8 cellular contexts compared by ENCODE assay signal in the genomic region with DNA sequence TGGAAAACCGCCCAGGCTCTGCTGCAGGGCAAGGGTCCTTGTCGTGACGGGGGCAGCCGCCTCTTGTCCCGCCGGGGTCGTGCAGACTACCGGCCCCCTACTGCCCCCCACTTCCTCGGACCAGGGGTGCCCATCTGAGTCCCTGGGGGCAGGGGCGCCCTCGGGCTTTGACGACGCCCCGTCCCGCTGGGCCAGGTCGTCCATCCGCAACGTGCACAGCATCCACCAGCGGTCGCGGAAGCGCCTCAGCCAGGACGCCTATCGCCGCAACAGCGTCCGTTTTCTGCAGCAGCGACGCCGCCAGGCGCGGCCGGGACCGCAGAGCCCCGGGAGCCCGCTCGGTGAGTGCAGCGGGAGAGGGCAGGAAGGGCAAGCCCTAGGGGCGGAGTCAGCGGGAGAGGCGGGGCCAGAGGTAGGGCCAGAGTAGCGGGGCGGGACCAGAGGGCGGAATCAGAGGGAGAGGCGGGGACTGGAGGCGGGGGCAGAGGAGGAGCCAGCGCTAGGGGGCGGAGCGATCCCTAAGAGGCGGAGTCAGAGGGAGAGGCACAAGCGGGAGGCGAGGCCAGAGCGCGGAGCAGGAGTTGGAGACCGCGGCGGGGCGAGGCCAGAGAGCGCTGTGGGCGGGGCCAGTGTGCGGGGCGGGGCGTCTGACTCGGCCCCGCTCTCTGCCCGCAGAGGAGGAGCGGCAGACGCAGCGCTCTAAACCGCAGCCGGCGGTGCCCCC.
DNase-seq lines count a peak whose midpoint lies in the region; ATAC-seq and TF ChIP-seq lines count a peak whose summit lies in the region.
"Not testable (repeated sequence)": the region's sequence is repeated elsewhere in the genome, so short reads cannot be mapped to it uniquely, and the experiment has no call there.

No MANE protein-coding gene starts in this region.

- DNase-seq in CD4-positive, alpha-beta memory T cell: peak; percentile 93 to 97 (median 95)
- DNase-seq in T-helper 2 cell: peak in 4 of 5 experiments; percentile 83 to 95 (median 86)
- DNase-seq in activated T-helper 2 cell treated with anti-CD3 and anti-CD28 coated beads, Interferon-gamma antibody, Interleukin-2, Interleukin-4, amounts not matched to agents 10 μg/mL and 5 μg/mL and 100 μg/mL, durations not matched to agents 14 hours and 24 hours and 36 hours (ENCODE audit: low spot score): peak; percentile 90
- not testable (repeated sequence) for DNase-seq in fibroblast of the aortic adventitia (ENCODE audit: low read depth)
- DNase-seq in neural crest cell (ENCODE audit: low read depth, low spot score): peak; percentile 82
- peak; percentile 89 for DNase-seq in stimulated activated CD8-positive, alpha-beta memory T cell treated with anti-CD3 and anti-CD28 coated beads, Interleukin-15, amount 100 ng/mL, for 1 hour (ENCODE audit: low read depth)

- not testable (repeated sequence) for H3K4me3 ChIP-seq in CD4-positive, alpha-beta memory T cell (ENCODE audit: low read length in 2 of 2)
- H3K4me3 ChIP-seq in fibroblast of the aortic adventitia (ENCODE audit: low read depth, low read length): peak overlapping the region; percentile 51

- H3K36me3 Mint-ChIP-seq in CD4-positive, alpha-beta memory T cell; activated T-helper 2 cell treated with anti-CD3 and anti-CD28 coated beads, Interferon-gamma antibody, Interleukin-2, Interleukin-4, amounts not matched to agents 10 μg/mL and 5 μg/mL and 100 μg/mL, durations not matched to agents 14 hours and 24 hours and 36 hours (ENCODE audit: low read depth); neural crest cell (ENCODE audit: low read depth): not testable (repeated sequence)

- POLR2A ChIA-PET in CD4-positive, alpha-beta memory T cell (lab: Charles Lee; ENCODE audit: partially characterized antibody): not testable (repeated sequence)

- CTCF ChIA-PET in CD4-positive, alpha-beta memory T cell (lab: Charles Lee; ENCODE audit: partially characterized antibody): not testable (repeated sequence)

- intact Hi-C loops in CD4-positive, alpha-beta memory T cell (cut with micrococcal nuclease); activated T-helper 2 cell treated with anti-CD3 and anti-CD28 coated beads, Interferon-gamma antibody, Interleukin-2, Interleukin-4, amounts not matched to agents 10 μg/mL and 5 μg/mL and 100 μg/mL, durations not matched to agents 14 hours and 24 hours and 36 hours (cut with micrococcal nuclease): not testable (repeated sequence)

- H3K9me3 ChIP-seq in CD4-positive, alpha-beta memory T cell (ENCODE audit: control insufficient read depth in 1 of 2, low read length in 2 of 2): not testable (repeated sequence)

- peak; percentile 85 for ATAC-seq in GM21447 (IDR thresholded peaks at IDR 0.05; ENCODE audit: unreplicated experiment)
- peak; percentile 84 for ATAC-seq in HG03108 (IDR thresholded peaks at IDR 0.05; ENCODE audit: unreplicated experiment)

- not testable (repeated sequence) for H3K4me1 Mint-ChIP-seq in CD4-positive, alpha-beta memory T cell; activated T-helper 2 cell treated with anti-CD3 and anti-CD28 coated beads, Interferon-gamma antibody, Interleukin-2, Interleukin-4, amounts not matched to agents 10 μg/mL and 5 μg/mL and 100 μg/mL, durations not matched to agents 14 hours and 24 hours and 36 hours (ENCODE audit: low read depth); neural crest cell

- H3K27me3 ChIP-seq in CD4-positive, alpha-beta memory T cell (ENCODE audit: insufficient read depth, low read length): not testable (repeated sequence)

- not testable (repeated sequence) for H3K9me3 Mint-ChIP-seq in CD4-positive, alpha-beta memory T cell; activated T-helper 2 cell treated with anti-CD3 and anti-CD28 coated beads, Interferon-gamma antibody, Interleukin-2, Interleukin-4, amounts not matched to agents 10 μg/mL and 5 μg/mL and 100 μg/mL, durations not matched to agents 14 hours and 24 hours and 36 hours; neural crest cell

- H3K36me3 ChIP-seq in CD4-positive, alpha-beta memory T cell (ENCODE audit: insufficient read depth, low read length): not testable (repeated sequence)

- H3K4me1 ChIP-seq in CD4-positive, alpha-beta memory T cell (ENCODE audit: insufficient read depth, low read length): not testable (repeated sequence)

- not testable (repeated sequence) for H3K4me3 Mint-ChIP-seq in CD4-positive, alpha-beta memory T cell; activated T-helper 2 cell treated with anti-CD3 and anti-CD28 coated beads, Interferon-gamma antibody, Interleukin-2, Interleukin-4, amounts not matched to agents 10 μg/mL and 5 μg/mL and 100 μg/mL, durations not matched to agents 14 hours and 24 hours and 36 hours (ENCODE audit: low read depth); neural crest cell

- not testable (repeated sequence) for H3K27ac Mint-ChIP-seq in CD4-positive, alpha-beta memory T cell; activated T-helper 2 cell treated with anti-CD3 and anti-CD28 coated beads, Interferon-gamma antibody, Interleukin-2, Interleukin-4, amounts not matched to agents 10 μg/mL and 5 μg/mL and 100 μg/mL, durations not matched to agents 14 hours and 24 hours and 36 hours; neural crest cell (ENCODE audit: unreplicated experiment)

- TF ChIP-seq CTCF in fibroblast of the aortic adventitia (IDR thresholded peaks at IDR 0.05; ENCODE audit: insufficient read depth, low read length); neural crest cell (conservative IDR thresholded peaks at IDR 0.05): not testable (repeated sequence)

- not testable (repeated sequence) for H3K27me3 Mint-ChIP-seq in CD4-positive, alpha-beta memory T cell; activated T-helper 2 cell treated with anti-CD3 and anti-CD28 coated beads, Interferon-gamma antibody, Interleukin-2, Interleukin-4, amounts not matched to agents 10 μg/mL and 5 μg/mL and 100 μg/mL, durations not matched to agents 14 hours and 24 hours and 36 hours (ENCODE audit: low read depth); neural crest cell (ENCODE audit: low read depth)

- not testable (repeated sequence) for H3K27ac ChIP-seq in CD4-positive, alpha-beta memory T cell (ENCODE audit: low read depth, low read length)
